8 cellular contexts compared by ENCODE assay signal in the genomic region with DNA sequence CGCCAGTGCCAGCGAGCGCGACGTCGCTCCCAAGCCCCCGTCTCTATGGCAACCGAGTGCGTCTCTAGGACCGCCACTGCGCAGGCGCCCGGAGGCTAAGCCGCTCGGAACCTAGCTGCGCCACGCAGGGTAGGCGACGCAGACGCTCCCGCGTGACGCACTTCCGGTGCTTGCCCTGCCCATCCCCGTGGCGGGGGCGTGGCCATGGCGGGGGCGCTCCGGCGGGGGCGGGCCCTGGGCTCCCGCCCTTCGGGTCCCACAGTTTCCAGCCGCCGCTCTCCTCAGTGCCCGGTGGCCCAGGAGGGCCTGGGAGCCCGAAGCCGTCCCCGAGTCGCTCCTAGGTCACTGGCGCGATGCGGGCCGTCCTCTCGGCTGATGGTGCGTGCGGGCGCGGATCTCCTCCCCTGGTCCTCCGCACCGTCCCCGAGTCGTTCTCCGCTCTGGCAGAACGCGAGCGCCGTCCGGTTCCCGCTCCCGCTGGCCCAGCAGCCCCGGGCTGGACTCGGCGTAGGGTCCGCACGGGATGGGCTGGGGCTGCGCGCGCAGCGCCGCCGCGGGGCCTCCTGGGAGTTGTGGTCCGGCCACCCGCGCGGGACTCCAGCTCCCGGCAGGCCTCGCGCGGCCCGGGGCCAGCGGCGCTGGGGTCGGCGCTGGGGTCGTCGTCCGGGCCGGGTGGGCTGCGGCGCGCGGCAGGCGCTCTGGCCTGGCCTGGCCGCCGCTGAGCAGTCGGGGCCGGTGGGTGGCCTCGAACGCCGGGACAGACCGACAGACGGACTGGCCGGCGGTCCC. TPM values are rescaled to one million over a fixed set of nuclear protein-coding genes. Genes with fewer than 3 reads are reported as not detected.
DNase-seq lines count a peak whose midpoint lies in the region; ATAC-seq, FAIRE-seq and TF ChIP-seq lines count a peak whose summit lies in the region.

A gene (plus strand): TSS at position 245 of the 789 bp plus-strand sequence. CDS start 7,953 bp downstream, outside the sequence.

- DNase-seq in GM12892 (ENCODE audit: insufficient read length) (peak; percentile 100), NCI-H1436 (lab: John Stamatoyannopoulos, UW) (peak; percentile 98), T-cell (peak; percentile 96 to 99 (median 98)), heart left ventricle (peak; percentile 96 to 99 (median 97)), posterior cingulate gyrus (peak; percentile 92 to 100 (median 96)), type B pancreatic cell (ENCODE audit: extremely low spot score, unreplicated experiment) (peak; percentile 99)

- ATAC-seq in HG02798 (IDR thresholded peaks at IDR 0.05; ENCODE audit: poor library complexity, unreplicated experiment) (peak; percentile 90), T-cell (replicated peaks in 1 of 4) (peak; percentile 82 to 89 (median 84)), heart left ventricle (peak; percentile 91 to 95 (median 94))

- POLR2A ChIA-PET in T-cell (lab: Charles Lee), result interaction anchor here in 1 of 2 donors (0.7 to 2.4 kb wide), 2 partner anchors 10 to 14 kb away, joined by 9 to 16 read pairs; no protein-coding TSS in a partner anchor

- H3K9me3 ChIP-seq in heart left ventricle, result no peaks in the 10 kb centered on the region

- H3K36me3 Mint-ChIP-seq in T-cell (peaks cover 4% of the 10 kb centered on the region), type B pancreatic cell (no peaks in the 10 kb centered on the region)

- H3K4me3 ChIP-seq in heart left ventricle, result peak within 1 kb of the TSS; percentile 81 to 100 (median 97)

- H3K27ac ChIP-seq in adipose tissue (ENCODE audit: low read depth, low read length) (peak within 1 kb of the TSS; percentile 98), heart left ventricle (peak within 1 kb of the TSS; percentile 99 to 100 (median 100))

- WGBS in adipose tissue, 3 donors, result 0 to 1% (median 0%) methylated on average over 76 to 107 of the region's 107 CpGs
- 0 to 1% (median 0%) methylated on average over 47 to 107 of the region's 107 CpGs for WGBS in heart left ventricle, 4 donors

- H3K4me1 Mint-ChIP-seq in T-cell (peaks cover 28 to 34% (median 29%) of the 10 kb centered on the region in 3 donors), type B pancreatic cell (ENCODE audit: unreplicated experiment) (peaks cover 23% of the 10 kb centered on the region)

- intact Hi-C loops in heart left ventricle (cut with DNase I), result loop anchor here in 5 of 10 donors (1.0 to 10.0 kb wide), 5 partner anchors 15 to 501 kb away; a partner anchor contains a TSS
- intact Hi-C loops in posterior cingulate gyrus (cut with DNase I), result loop anchor here (2.0 kb wide), 1 partner anchor 41 kb away; a partner anchor contains a TSS

- H3K9me3 Mint-ChIP-seq in T-cell (no peaks in the 10 kb centered on the region), type B pancreatic cell (no peaks in the 10 kb centered on the region)

- TF ChIP-seq POLR2A in GM12892 (IDR thresholded peaks at IDR 0.05; ENCODE audit: low read depth, low read length), result peak; percentile 88
- peak in 1 of 2 donors; percentile 84 for TF ChIP-seq POLR2A in heart left ventricle (IDR thresholded peaks at IDR 0.05)

- peak within 1 kb of the TSS; percentile 94 to 98 for H3K27ac Mint-ChIP-seq in T-cell
- H3K27ac Mint-ChIP-seq in type B pancreatic cell, result peak within 1 kb of the TSS; percentile 99

- H3K4me1 ChIP-seq in heart left ventricle, result peaks cover 4 to 49% (median 32%) of the 10 kb centered on the region in 12 donors

- no peaks in the 10 kb centered on the region for H3K27me3 ChIP-seq in heart left ventricle

- CTCF ChIA-PET in T-cell (lab: Charles Lee), result interaction anchor here in 1 of 2 donors (0.6 kb wide), 1 partner anchor 15 kb away, joined by 11 read pairs; no protein-coding TSS in a partner anchor

- H3K4me3 Mint-ChIP-seq in T-cell, result peak within 1 kb of the TSS; percentile 90 to 95 (median 92)
- peak within 1 kb of the TSS; percentile 98 for H3K4me3 Mint-ChIP-seq in type B pancreatic cell

- TF ChIP-seq CTCF in heart left ventricle (IDR thresholded peaks at IDR 0.05) (no peak), type B pancreatic cell (conservative IDR thresholded peaks at IDR 0.05) (no peak)

- H3K36me3 ChIP-seq in heart left ventricle, result peaks cover 0 to 19% (median 7%) of the 10 kb centered on the region in 9 donors

- H3K27me3 Mint-ChIP-seq in T-cell, result no peaks in the 10 kb centered on the region
- no peaks in the 10 kb centered on the region for H3K27me3 Mint-ChIP-seq in type B pancreatic cell

- FAIRE-seq in GM12892 (lab: Jason Lieb, UNC), result peak; percentile 100

RNA-seq across cellular contexts. Expression of the gene that starts here (rescaled TPM):
- polyA plus RNA-seq in GM12892 (2012; ENCODE audit: missing spikeins), result 4.6 TPM
- total RNA-seq in T-cell, result 100 to 1,000 TPM in 3 of 5 donors, 10 to 100 TPM in 2; 68.9 to 105 (median 103) TPM
- 10 to 100 TPM; 37.0 to 65.3 (median 41.8) TPM for polyA plus RNA-seq in adipose tissue
- total RNA-seq in heart left ventricle, result 100 to 1,000 TPM in 1 of 9 donors, 10 to 100 TPM in 8; 59.2 to 114 (median 76.3) TPM
- polyA plus RNA-seq in heart left ventricle, result 100 to 1,000 TPM in 1 of 2 donors, 10 to 100 TPM in 1; 40.7 to 121 TPM
- 73.6 and 114 TPM in 2 replicates for total RNA-seq in type B pancreatic cell (ENCODE audit: low replicate concordance)

Comparison
In these comparisons a context has a peak if more than half of its experiments do, and no peak if none do; other contexts are left out.
1. Peak in every context shown above with its lines: DNase-seq, ATAC-seq, H3K4me3 ChIP-seq and H3K27ac ChIP-seq.